1 cellular context compared by ENCODE assay signal in genomic region chr16:85449195-85449884, GRCh38.
TF ChIP-seq lines count a peak whose summit lies in the region.

No MANE protein-coding gene starts in this region.

TF ChIP-seq in HepG2, 621 proteins besides CTCF, POLR2A, EP300 and RAD21 (continued from another document and continues in another):
- TF ChIP-seq PRDM10 (CRISPR knock-in tag; IDR thresholded peaks at IDR 0.05; ENCODE audit: low read depth) (no peak), DDIT3 (CRISPR knock-in tag; IDR thresholded peaks at IDR 0.05) (no peak), HNRNPL (IDR thresholded peaks at IDR 0.05; ENCODE audit: low read depth, low read length) (no peak), IKZF1 (IDR thresholded peaks at IDR 0.05) (no peak), KAT7 (CRISPR knock-in tag; IDR thresholded peaks at IDR 0.05; ENCODE audit: borderline replicate concordance) (no peak), PAX8 (CRISPR knock-in tag; IDR thresholded peaks at IDR 0.05; ENCODE audit: borderline replicate concordance) (no peak; the same call in 1 of the 2 replicates), KAT8 (CRISPR knock-in tag; IDR thresholded peaks at IDR 0.05) (peak; percentile 23; the same call in 1 of the 2 replicates), SIX4 (CRISPR knock-in tag; IDR thresholded peaks at IDR 0.05) (no peak), YEATS2 (CRISPR knock-in tag; IDR thresholded peaks at IDR 0.05; ENCODE audit: borderline replicate concordance) (no peak), FOSL2 (CRISPR knock-in tag; IDR thresholded peaks at IDR 0.05) (no peak), LCORL (IDR thresholded peaks at IDR 0.05) (no peak), LCORL (CRISPR knock-in tag; IDR thresholded peaks at IDR 0.05) (0 out of 2 replicates have a peak, but pooled peaks have one; percentile 23), ARNT2 (CRISPR knock-in tag; IDR thresholded peaks at IDR 0.05; ENCODE audit: low read depth) (no peak; the same call in none of the 2 replicates), ZNF142 (CRISPR knock-in tag; IDR thresholded peaks at IDR 0.05) (peak; percentile 86), NR2F1 (CRISPR knock-in tag; IDR thresholded peaks at IDR 0.05) (peak in 1 of 2 experiments; percentile 14; a peak in 1 of 4 replicates), ARID2 (CRISPR knock-in tag; IDR thresholded peaks at IDR 0.05; ENCODE audit: borderline replicate concordance) (no peak), HNRNPUL1 (IDR thresholded peaks at IDR 0.05; ENCODE audit: low read depth, low read length) (no peak), THAP7 (CRISPR knock-in tag; IDR thresholded peaks at IDR 0.05) (no peak), ZKSCAN5 (CRISPR knock-in tag; IDR thresholded peaks at IDR 0.05) (no peak), HNRNPLL (IDR thresholded peaks at IDR 0.05; ENCODE audit: low read depth, low read length, poor library complexity, severe bottlenecking) (no peak), AHR (CRISPR knock-in tag; IDR thresholded peaks at IDR 0.05) (peak; percentile 0; the same call in 1 of the 2 replicates), HOXA3 (CRISPR knock-in tag; IDR thresholded peaks at IDR 0.05) (no peak; the same call in 1 of the 2 replicates), RXRA (CRISPR knock-in tag; IDR thresholded peaks at IDR 0.05) (no peak; the same call in 1 of the 2 replicates), ZNF512 (CRISPR knock-in tag; IDR thresholded peaks at IDR 0.05) (no peak), ZBTB43 (CRISPR knock-in tag; conservative IDR thresholded peaks at IDR 0.05) (no peak), SOX6 (IDR thresholded peaks at IDR 0.05) (no peak), SOX6 (CRISPR knock-in tag; IDR thresholded peaks at IDR 0.05) (peak; percentile 60; the same call in 1 of the 2 replicates), MTF2 (CRISPR knock-in tag; IDR thresholded peaks at IDR 0.05; ENCODE audit: borderline replicate concordance) (no peak), ZBED4 (CRISPR knock-in tag; IDR thresholded peaks at IDR 0.05; ENCODE audit: borderline replicate concordance) (peak; percentile 56), ZFP1 (CRISPR knock-in tag; IDR thresholded peaks at IDR 0.05) (no peak), GFI1 (CRISPR knock-in tag; IDR thresholded peaks at IDR 0.05; ENCODE audit: borderline replicate concordance) (0 out of 2 replicates have a peak, but pooled peaks have one; percentile 76), SPEN (CRISPR knock-in tag; IDR thresholded peaks at IDR 0.05; ENCODE audit: low read depth) (no peak), ZNF512B (CRISPR knock-in tag; IDR thresholded peaks at IDR 0.05; ENCODE audit: borderline replicate concordance) (no peak), TEAD3 (CRISPR knock-in tag; optimal IDR thresholded peaks at IDR 0.05; ENCODE audit: borderline replicate concordance) (no peak)
